Comparison of ENCODE assay signal across 7 cellular contexts in the genomic region with DNA sequence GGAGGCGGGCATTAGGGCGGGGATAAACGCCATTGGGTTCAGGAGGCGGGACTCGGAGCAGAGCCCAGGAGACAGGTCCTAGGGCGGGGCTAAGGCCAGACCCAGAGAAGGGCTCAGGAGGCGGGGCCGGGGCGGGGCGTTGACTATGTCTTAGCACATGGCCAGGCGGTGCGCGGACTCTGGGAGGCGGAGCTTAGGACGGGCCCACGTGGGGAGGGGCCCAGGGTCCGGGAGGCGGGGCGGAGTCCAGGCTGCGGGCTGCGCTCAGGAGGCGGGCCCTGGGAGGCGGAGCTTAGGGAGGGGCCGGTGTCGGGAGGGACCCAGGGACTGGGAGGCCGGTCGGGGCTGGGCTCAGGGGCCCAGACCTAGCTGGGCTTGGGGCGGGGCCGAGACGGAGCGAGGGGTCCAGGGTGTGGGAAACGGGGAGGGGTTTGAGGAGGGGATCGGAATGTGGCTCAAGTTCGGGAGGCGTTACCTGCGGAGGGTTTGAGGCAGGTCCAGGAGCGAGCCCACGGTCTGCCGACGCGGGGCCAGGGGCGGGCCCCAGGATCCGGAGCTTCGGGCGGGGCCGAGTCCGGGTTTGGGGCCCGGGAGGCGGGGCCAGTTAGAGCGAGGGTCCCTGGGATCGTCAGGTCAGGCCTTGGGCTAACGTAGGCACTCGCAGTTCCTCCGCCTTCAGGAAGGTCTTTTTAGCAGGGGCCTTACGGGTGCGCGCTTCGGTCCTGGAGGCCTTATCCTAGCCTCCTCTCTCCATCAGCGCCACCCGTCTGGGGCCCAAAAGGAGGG. TPM values are rescaled to one million over a fixed set of nuclear protein-coding genes. Genes with fewer than 3 reads are reported as not detected.
DNase-seq lines count a peak whose midpoint lies in the region; ATAC-seq and TF ChIP-seq lines count a peak whose summit lies in the region.
"Not testable (repeated sequence)": the region's sequence is repeated elsewhere in the genome, so short reads cannot be mapped to it uniquely, and the experiment has no call there.

No MANE protein-coding gene starts in this region.

- intact Hi-C loops in MCF 10A (cut with micrococcal nuclease), result not testable (repeated sequence)

- peak; percentile 46 for ATAC-seq in GM18873 (IDR thresholded peaks at IDR 0.05; ENCODE audit: low FRiP score, unreplicated experiment)
- peak; percentile 44 for ATAC-seq in HG03342 (IDR thresholded peaks at IDR 0.05; ENCODE audit: unreplicated experiment)
- ATAC-seq in WTC11, result peak; percentile 27

- H3K9me3 Mint-ChIP-seq in WTC11; MCF 10A (ENCODE audit: unreplicated experiment): not testable (repeated sequence)

- H3K9me3 ChIP-seq in iPS-18c (ENCODE audit: control insufficient read depth, insufficient read depth, low read length), result not testable (repeated sequence)

- H3K27me3 Mint-ChIP-seq in WTC11 (ENCODE audit: low read depth); MCF 10A (ENCODE audit: insufficient read depth, unreplicated experiment): not testable (repeated sequence)

- not testable (repeated sequence) for H3K36me3 Mint-ChIP-seq in WTC11; MCF 10A (ENCODE audit: insufficient read depth, unreplicated experiment)

- peak; percentile 96 for DNase-seq in NCI-H345 (lab: John Stamatoyannopoulos, UW)
- DNase-seq in WTC11 (ENCODE audit: low spot score), result peak; percentile 99
- DNase-seq in MCF 10A (ENCODE audit: unreplicated experiment), result peak; percentile 91
- DNase-seq in skeletal muscle cell (ENCODE audit: low read depth), result peak; percentile 84

- not testable (repeated sequence) for BruUV-seq in MCF 10A (replicated peaks; lab: Mats Ljungman, UMichigan)

- H3K4me1 Mint-ChIP-seq in WTC11, result peaks cover 21% of the 10 kb centered on the region
- not testable (repeated sequence) for H3K4me1 Mint-ChIP-seq in MCF 10A (ENCODE audit: insufficient read depth, unreplicated experiment)

- TF ChIP-seq CTCF in WTC11 (IDR thresholded peaks at IDR 0.05); MCF 10A (IDR thresholded peaks at IDR 0.05; ENCODE audit: unreplicated experiment): not testable (repeated sequence)

- peak overlapping the region; percentile 96 for H3K4me3 Mint-ChIP-seq in WTC11
- H3K4me3 Mint-ChIP-seq in MCF 10A (ENCODE audit: unreplicated experiment), result peak overlapping the region; percentile 94

- H3K4me3 ChIP-seq in iPS-18c (ENCODE audit: insufficient read depth, low read depth, low read length) (peak overlapping the region; percentile 92), skeletal muscle cell (ENCODE audit: low read depth, low read length) (peak overlapping the region; percentile 74)

- POLR2A ChIA-PET in WTC11 (lab: Charles Lee), result not testable (repeated sequence)
- POLR2A ChIA-PET in MCF 10A (lab: Yijun Ruan, JAX), result interaction anchor here (0.6 to 1.6 kb wide), 4 partner anchors 220 to 891 kb away, joined by 3 to 5 read pairs (median 4); a partner anchor contains a TSS

- H3K27ac Mint-ChIP-seq in WTC11 (peak overlapping the region; percentile 98), MCF 10A (ENCODE audit: low read depth, unreplicated experiment) (peak overlapping the region; percentile 39)

- CTCF ChIA-PET in WTC11 (lab: Charles Lee) (interaction anchor here (0.6 to 1.5 kb wide), 7 partner anchors 14 to 615 kb away, joined by 3 to 15 read pairs (median 4); no protein-coding TSS in a partner anchor), MCF 10A (lab: Yijun Ruan, JAX) (interaction anchor here (0.7 kb wide), 1 partner anchor 446 kb away, joined by 3 read pairs; no protein-coding TSS in a partner anchor)

TF ChIP-seq in WTC11, 78 proteins besides CTCF, POLR2A, EP300 and RAD21:
- TF ChIP-seq SP1 (CRISPR knock-in tag; conservative IDR thresholded peaks at IDR 0.05), result peak; percentile 74
- TF ChIP-seq, protein P1, sequence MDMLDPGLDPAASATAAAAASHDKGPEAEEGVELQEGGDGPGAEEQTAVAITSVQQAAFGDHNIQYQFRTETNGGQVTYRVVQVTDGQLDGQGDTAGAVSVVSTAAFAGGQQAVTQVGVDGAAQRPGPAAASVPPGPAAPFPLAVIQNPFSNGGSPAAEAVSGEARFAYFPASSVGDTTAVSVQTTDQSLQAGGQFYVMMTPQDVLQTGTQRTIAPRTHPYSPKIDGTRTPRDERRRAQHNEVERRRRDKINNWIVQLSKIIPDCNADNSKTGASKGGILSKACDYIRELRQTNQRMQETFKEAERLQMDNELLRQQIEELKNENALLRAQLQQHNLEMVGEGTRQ (CRISPR knock-in tag; IDR thresholded peaks at IDR 0.05), result peak; percentile 57; the same call in 1 of the 2 replicates
- TF ChIP-seq, protein P2, sequence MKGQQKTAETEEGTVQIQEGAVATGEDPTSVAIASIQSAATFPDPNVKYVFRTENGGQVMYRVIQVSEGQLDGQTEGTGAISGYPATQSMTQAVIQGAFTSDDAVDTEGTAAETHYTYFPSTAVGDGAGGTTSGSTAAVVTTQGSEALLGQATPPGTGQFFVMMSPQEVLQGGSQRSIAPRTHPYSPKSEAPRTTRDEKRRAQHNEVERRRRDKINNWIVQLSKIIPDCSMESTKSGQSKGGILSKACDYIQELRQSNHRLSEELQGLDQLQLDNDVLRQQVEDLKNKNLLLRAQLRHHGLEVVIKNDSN (CRISPR knock-in tag; IDR thresholded peaks at IDR 0.05), result peak; percentile 57; the same call in 1 of the 2 replicates

RNA-seq across cellular contexts. Expression of a gene that starts 30.4 kb away (rescaled TPM):
- total RNA-seq in WTC11 (2021), result 0.82 to 2.1 TPM (median 0.89 TPM) in 3 replicates
- not detected in 2 replicates for total RNA-seq in MCF 10A (2022)

Comparison
In these comparisons a context has a peak if more than half of its experiments do, and no peak if none do; other contexts are left out.
1. Peak in every context shown above with its lines: DNase-seq, ATAC-seq and H3K4me3 ChIP-seq.